In genomic region chr2:71474744-71475421, GRCh38 we compare ENCODE assay signal across 2 cellular contexts.
TF ChIP-seq lines count a peak whose summit lies in the region.

No MANE protein-coding gene starts in this region.

TF ChIP-seq in liver, 16 proteins besides CTCF, POLR2A, EP300 and RAD21:
- TF ChIP-seq YY1 (IDR thresholded peaks at IDR 0.05) (no peak), REST (IDR thresholded peaks at IDR 0.05) (peak; percentile 60), NR2F2 (IDR thresholded peaks at IDR 0.05) (peak; percentile 89), SP1 (IDR thresholded peaks at IDR 0.05) (peak; percentile 30)

TF ChIP-seq in HepG2, 621 proteins besides CTCF, POLR2A, EP300 and RAD21:
- TF ChIP-seq POLR2AphosphoS2 (IDR thresholded peaks at IDR 0.05; ENCODE audit: low read depth, low read length): no peak
- no peak for TF ChIP-seq ZNF644 (CRISPR knock-in tag; IDR thresholded peaks at IDR 0.05; ENCODE audit: low read depth)
